In genomic region chr1:3211996-3212395, GRCh38 we compare ENCODE assay signal across 20 cellular contexts.
DNase-seq lines count a peak whose midpoint lies in the region; ATAC-seq and TF ChIP-seq lines count a peak whose summit lies in the region.
"Had no signal": no experiment of that assay in that cellular context is flagged by ENCODE, and none has a peak within 500 bp of the region (broad histone marks: within the 10 kb centered on the region; RNA-seq: fewer than 3 reads in every experiment).

No MANE protein-coding gene starts in this region.

- H3K4me1 ChIP-seq in GM23338 (ENCODE audit: insufficient read depth) (no peaks in the 10 kb centered on the region), mucosa of descending colon (ENCODE audit: low read depth) (no peaks in the 10 kb centered on the region)
- H3K4me1 ChIP-seq: A549, SJSA1 had no signal

- H3K79me2 ChIP-seq in GM23338 (replicated peaks; ENCODE audit: insufficient read depth) = no peaks in the 10 kb centered on the region

- no peaks in the 10 kb centered on the region for H3K4me1 Mint-ChIP-seq in GM23338

- H3K36me3 ChIP-seq in GM23338 (ENCODE audit: insufficient read depth) (no peaks in the 10 kb centered on the region), mucosa of descending colon (ENCODE audit: low read depth) (no peaks in the 10 kb centered on the region)
- H3K36me3 ChIP-seq: HAP-1, SJSA1 had no signal

- TF ChIP-seq CTCF in GM23338 (conservative IDR thresholded peaks at IDR 0.05; ENCODE audit: low read depth in 2 of 2) (no peak), dorsolateral prefrontal cortex (IDR thresholded peaks at IDR 0.05 in 54 of 56, conservative IDR thresholded peaks at IDR 0.05 in 2 of 56; ENCODE audit: low read depth in 1 of 56, partially characterized antibody in 56 of 56) (no peak), mucosa of descending colon (IDR thresholded peaks at IDR 0.05) (no peak)

- H2AFZ ChIP-seq in GM23338 = peak overlapping the region; percentile 23; the same call in 1 of the 2 replicates

- no peaks in the 10 kb centered on the region for H4K20me1 ChIP-seq in GM23338 (replicated peaks; ENCODE audit: insufficient read depth)

- H3K9me3 ChIP-seq in mucosa of descending colon = no peaks in the 10 kb centered on the region
- H3K9me3 ChIP-seq: A549, HAP-1, SJSA1 had no signal

- H3K36me3 Mint-ChIP-seq in GM23338 (ENCODE audit: low read depth) = no peaks in the 10 kb centered on the region

- H3K27me3 ChIP-seq in GM23338 (ENCODE audit: insufficient read depth) = no peaks in the 10 kb centered on the region
- H3K27me3 ChIP-seq in dorsolateral prefrontal cortex = peaks cover 0 to 16% (median 0%) of the 10 kb centered on the region in 45 donors
- H3K27me3 ChIP-seq: SJSA1 had no signal

- DNase-seq in GM23338 (ENCODE audit: low spot score) (no peak), dorsolateral prefrontal cortex (peak in 5 of 10 donors; percentile 4 to 68 (median 48)), medulla oblongata (ENCODE audit: extremely low spot score) (peak; percentile 70), putamen (ENCODE audit: low spot score) (peak; percentile 58), HuH-7.5 (ENCODE audit: low spot score) (no peak), DMS53 (lab: John Stamatoyannopoulos, UW) (no peak), mucosa of descending colon (no peak)
- DNase-seq: DMS153, EL, MV-4-11, NCI-H1417, NCI-H187 treated with DMSO at 0.1 percent for 48 hours, NCI-H446, NCI-H69, PC-3 had no signal

- intact Hi-C loops in dorsolateral prefrontal cortex (cut with DNase I) = no loop called here
- intact Hi-C loops in mucosa of descending colon (cut with DNase I, micrococcal nuclease) = no loop called here

- H3K9me2 ChIP-seq in GM23338 (ENCODE audit: insufficient read depth) = no peaks in the 10 kb centered on the region

- no peak overlapping the region for H3K27ac Mint-ChIP-seq in GM23338

- H3K4me3 Mint-ChIP-seq in GM23338 = no peak overlapping the region

- no peak overlapping the region for H3K4me3 ChIP-seq in GM23338
- H3K4me3 ChIP-seq in dorsolateral prefrontal cortex = peak overlapping the region in 8 of 59 donors; percentile 4 to 41 (median 20)
- H3K4me3 ChIP-seq in mucosa of descending colon = no peak overlapping the region
- H3K4me3 ChIP-seq: A549, HAP-1, SJSA1 had no signal

- no peak for ATAC-seq in GM23338
- no peak for ATAC-seq in mucosa of descending colon
- ATAC-seq: A549, PC-3 had no signal

- H3K9me3 Mint-ChIP-seq in GM23338 = no peaks in the 10 kb centered on the region

- H3K27me3 Mint-ChIP-seq in GM23338 (ENCODE audit: insufficient read depth, low read depth, poor library complexity) = peaks cover 3% of the 10 kb centered on the region

- no peaks in the 10 kb centered on the region for H3F3A ChIP-seq in GM23338 (replicated peaks; ENCODE audit: low read depth)

- no peak overlapping the region for H3K4me2 ChIP-seq in GM23338
- H3K4me2 ChIP-seq: A549 had no signal

- H3K27ac ChIP-seq in GM23338 (ENCODE audit: low read depth) = no peak overlapping the region
- H3K27ac ChIP-seq in dorsolateral prefrontal cortex = peak overlapping the region in 33 of 59 donors; percentile 2 to 78 (median 51)
- H3K27ac ChIP-seq: A549, C4-2B, HL-60, SJSA1 had no signal

TF ChIP-seq in GM23338, 12 proteins besides CTCF, POLR2A, EP300 and RAD21 (continues in another document):
- no peak for TF ChIP-seq ZNF462 (CRISPR knock-in tag; IDR thresholded peaks at IDR 0.05)
- no peak for TF ChIP-seq EZH2 (IDR thresholded peaks at IDR 0.05; ENCODE audit: low read depth, unreplicated experiment)
- TF ChIP-seq ZNF331 (CRISPR knock-in tag; IDR thresholded peaks at IDR 0.05; ENCODE audit: low read depth) = no peak
- TF ChIP-seq NANOG (IDR thresholded peaks at IDR 0.05; ENCODE audit: borderline replicate concordance) = no peak
- TF ChIP-seq ZNF114 (CRISPR knock-in tag; IDR thresholded peaks at IDR 0.05) = no peak
- no peak for TF ChIP-seq ETS1 (IDR thresholded peaks at IDR 0.05)
- TF ChIP-seq CREB1 (CRISPR knock-in tag; IDR thresholded peaks at IDR 0.05; ENCODE audit: low read depth) = no peak
- no peak for TF ChIP-seq EZH2phosphoT487 (IDR thresholded peaks at IDR 0.05; ENCODE audit: unreplicated experiment)
- no peak for TF ChIP-seq POLR2AphosphoS5 (IDR thresholded peaks at IDR 0.05; ENCODE audit: low read depth)
- TF ChIP-seq STAT1 (IDR thresholded peaks at IDR 0.05; ENCODE audit: unreplicated experiment) = no peak

Comparison
In these comparisons a context has a peak if more than half of its experiments do, and no peak if none do; other contexts are left out.
1. DNase-seq: peak in medulla oblongata (single experiment) and putamen (single experiment); none in GM23338 (single experiment), HuH-7.5 (single experiment), DMS53 (single experiment) and mucosa of descending colon (0 of 3).